In genomic region chr10:6346621-6347020, GRCh38 we compare ENCODE assay signal across 14 cellular contexts.
DNase-seq lines count a peak whose midpoint lies in the region; ATAC-seq lines count a peak whose summit lies in the region.
"Had no signal": no experiment of that assay in that cellular context is flagged by ENCODE, and none has a peak within 500 bp of the region (broad histone marks: within the 10 kb centered on the region; RNA-seq: fewer than 3 reads in every experiment).

No MANE protein-coding gene starts in this region.

- peak overlapping the region; percentile 35 for H3K27ac Mint-ChIP-seq in activated CD4-positive, alpha-beta T cell treated with anti-CD3 and anti-CD28 coated beads, Interleukin-2, amount 10 ng/mL, durations not matched to agents 24 days and 14 days
- peak overlapping the region; percentile 96 for H3K27ac Mint-ChIP-seq in activated T-helper 1 cell treated with anti-CD3 and anti-CD28 coated beads, Interleukin-12 subunit alpha, Interleukin-12 subunit beta, Interleukin-2, Interleukin-4 antibody, amounts not matched to agents 30 ng/mL and 10 ng/mL and 1 ng/mL, durations not matched to agents 14 hours and 24 hours and 36 hours
- peak overlapping the region in 9 of 10 donors; percentile 27 to 99 (median 93) for H3K27ac Mint-ChIP-seq in naive thymus-derived CD8-positive, alpha-beta T cell

- H3K36me3 Mint-ChIP-seq in activated CD4-positive, alpha-beta T cell treated with anti-CD3 and anti-CD28 coated beads, Interleukin-2, amount 10 ng/mL, durations not matched to agents 24 days and 14 days (ENCODE audit: low read depth): peaks cover 13% of the 10 kb centered on the region
- peaks cover 10% of the 10 kb centered on the region for H3K36me3 Mint-ChIP-seq in activated T-helper 1 cell treated with anti-CD3 and anti-CD28 coated beads, Interleukin-12 subunit alpha, Interleukin-12 subunit beta, Interleukin-2, Interleukin-4 antibody, amounts not matched to agents 30 ng/mL and 10 ng/mL and 1 ng/mL, durations not matched to agents 14 hours and 24 hours and 36 hours (ENCODE audit: low read depth)
- H3K36me3 Mint-ChIP-seq in naive thymus-derived CD8-positive, alpha-beta T cell: no peaks in the 10 kb centered on the region

- POLR2A ChIA-PET in naive thymus-derived CD8-positive, alpha-beta T cell (lab: Charles Lee): interaction anchor here (0.6 to 4.1 kb wide), 8 partner anchors 14 to 1112 kb away, joined by 3 to 63 read pairs (median 16); partner anchors contain the start of gene PFKFB3

- no peak for DNase-seq in activated CD4-positive, alpha-beta T cell treated with anti-CD3 and anti-CD28 coated beads, Interleukin-2, amount 10 ng/mL, durations not matched to agents 24 days and 14 days
- no peak for DNase-seq in activated CD4-positive, alpha-beta T cell treated with anti-CD3 and anti-CD28 coated beads for 1 hour
- DNase-seq in HT1080 (ENCODE audit: low read depth) (peak; percentile 25), NCI-H187 (lab: John Stamatoyannopoulos, UW) (no peak), NCI-H1417 (lab: John Stamatoyannopoulos, UW) (no peak)
- DNase-seq in activated T-helper 1 cell treated with anti-CD3 and anti-CD28 coated beads, Interleukin-12 subunit alpha, Interleukin-12 subunit beta, Interleukin-2, Interleukin-4 antibody, amounts not matched to agents 30 ng/mL and 10 ng/mL and 1 ng/mL, durations not matched to agents 14 hours and 24 hours and 36 hours (ENCODE audit: low spot score): no peak
- DNase-seq in naive thymus-derived CD8-positive, alpha-beta T cell: no peak
- DNase-seq: Calu3, left ventricle myocardium inferior, NCI-H2029, NCI-H69, SW 1271 had no signal

- ATAC-seq in naive thymus-derived CD8-positive, alpha-beta T cell: no peak
- no peak for ATAC-seq in HG03025 (IDR thresholded peaks at IDR 0.05; ENCODE audit: low FRiP score, unreplicated experiment)
- ATAC-seq: A549 had no signal

- H3K9me3 Mint-ChIP-seq in activated CD4-positive, alpha-beta T cell treated with anti-CD3 and anti-CD28 coated beads, Interleukin-2, amount 10 ng/mL, durations not matched to agents 24 days and 14 days: peaks cover 15% of the 10 kb centered on the region
- peaks cover 7% of the 10 kb centered on the region for H3K9me3 Mint-ChIP-seq in activated T-helper 1 cell treated with anti-CD3 and anti-CD28 coated beads, Interleukin-12 subunit alpha, Interleukin-12 subunit beta, Interleukin-2, Interleukin-4 antibody, amounts not matched to agents 30 ng/mL and 10 ng/mL and 1 ng/mL, durations not matched to agents 14 hours and 24 hours and 36 hours
- H3K9me3 Mint-ChIP-seq in naive thymus-derived CD8-positive, alpha-beta T cell: peaks cover 0 to 4% (median 0%) of the 10 kb centered on the region in 9 donors

- no peak overlapping the region for H3K4me3 Mint-ChIP-seq in activated CD4-positive, alpha-beta T cell treated with anti-CD3 and anti-CD28 coated beads, Interleukin-2, amount 10 ng/mL, durations not matched to agents 24 days and 14 days
- peak overlapping the region; percentile 15 for H3K4me3 Mint-ChIP-seq in activated T-helper 1 cell treated with anti-CD3 and anti-CD28 coated beads, Interleukin-12 subunit alpha, Interleukin-12 subunit beta, Interleukin-2, Interleukin-4 antibody, amounts not matched to agents 30 ng/mL and 10 ng/mL and 1 ng/mL, durations not matched to agents 14 hours and 24 hours and 36 hours
- H3K4me3 Mint-ChIP-seq in naive thymus-derived CD8-positive, alpha-beta T cell: peak overlapping the region in 7 of 10 donors; percentile 37 to 87 (median 71)

- no peaks in the 10 kb centered on the region for H3K27me3 Mint-ChIP-seq in activated CD4-positive, alpha-beta T cell treated with anti-CD3 and anti-CD28 coated beads, Interleukin-2, amount 10 ng/mL, durations not matched to agents 24 days and 14 days
- no peaks in the 10 kb centered on the region for H3K27me3 Mint-ChIP-seq in activated T-helper 1 cell treated with anti-CD3 and anti-CD28 coated beads, Interleukin-12 subunit alpha, Interleukin-12 subunit beta, Interleukin-2, Interleukin-4 antibody, amounts not matched to agents 30 ng/mL and 10 ng/mL and 1 ng/mL, durations not matched to agents 14 hours and 24 hours and 36 hours (ENCODE audit: insufficient read depth)
- no peaks in the 10 kb centered on the region for H3K27me3 Mint-ChIP-seq in naive thymus-derived CD8-positive, alpha-beta T cell

- peaks cover 50% of the 10 kb centered on the region for H3K4me1 Mint-ChIP-seq in activated CD4-positive, alpha-beta T cell treated with anti-CD3 and anti-CD28 coated beads, Interleukin-2, amount 10 ng/mL, durations not matched to agents 24 days and 14 days
- peaks cover 50% of the 10 kb centered on the region for H3K4me1 Mint-ChIP-seq in activated T-helper 1 cell treated with anti-CD3 and anti-CD28 coated beads, Interleukin-12 subunit alpha, Interleukin-12 subunit beta, Interleukin-2, Interleukin-4 antibody, amounts not matched to agents 30 ng/mL and 10 ng/mL and 1 ng/mL, durations not matched to agents 14 hours and 24 hours and 36 hours (ENCODE audit: low read depth)
- H3K4me1 Mint-ChIP-seq in naive thymus-derived CD8-positive, alpha-beta T cell: peaks cover 39 to 78% (median 64%) of the 10 kb centered on the region in 4 donors

- intact Hi-C loops in activated CD4-positive, alpha-beta T cell treated with anti-CD3 and anti-CD28 coated beads, Interleukin-2, amount 10 ng/mL, durations not matched to agents 24 days and 14 days (cut with micrococcal nuclease): no loop called here
- intact Hi-C loops in activated T-helper 1 cell treated with anti-CD3 and anti-CD28 coated beads, Interleukin-12 subunit alpha, Interleukin-12 subunit beta, Interleukin-2, Interleukin-4 antibody, amounts not matched to agents 30 ng/mL and 10 ng/mL and 1 ng/mL, durations not matched to agents 14 hours and 24 hours and 36 hours (cut with micrococcal nuclease): loop anchor here (1.0 kb wide), 1 partner anchor 35 kb away; no protein-coding TSS in a partner anchor

Comparison
In these comparisons a context has a peak if more than half of its experiments do, and no peak if none do; other contexts are left out.
1. H3K27ac Mint-ChIP-seq: peak in every context shown above with its lines; median percentile 96 in activated T-helper 1 cell treated with anti-CD3 and anti-CD28 coated beads, Interleukin-12 subunit alpha, Interleukin-12 subunit beta, Interleukin-2, Interleukin-4 antibody, amounts not matched to agents 30 ng/mL and 10 ng/mL and 1 ng/mL, durations not matched to agents 14 hours and 24 hours and 36 hours; 93 in naive thymus-derived CD8-positive, alpha-beta T cell; 35 in activated CD4-positive, alpha-beta T cell treated with anti-CD3 and anti-CD28 coated beads, Interleukin-2, amount 10 ng/mL, durations not matched to agents 24 days and 14 days.